ENCODE assay signal across 1 cellular context in the genomic region with DNA sequence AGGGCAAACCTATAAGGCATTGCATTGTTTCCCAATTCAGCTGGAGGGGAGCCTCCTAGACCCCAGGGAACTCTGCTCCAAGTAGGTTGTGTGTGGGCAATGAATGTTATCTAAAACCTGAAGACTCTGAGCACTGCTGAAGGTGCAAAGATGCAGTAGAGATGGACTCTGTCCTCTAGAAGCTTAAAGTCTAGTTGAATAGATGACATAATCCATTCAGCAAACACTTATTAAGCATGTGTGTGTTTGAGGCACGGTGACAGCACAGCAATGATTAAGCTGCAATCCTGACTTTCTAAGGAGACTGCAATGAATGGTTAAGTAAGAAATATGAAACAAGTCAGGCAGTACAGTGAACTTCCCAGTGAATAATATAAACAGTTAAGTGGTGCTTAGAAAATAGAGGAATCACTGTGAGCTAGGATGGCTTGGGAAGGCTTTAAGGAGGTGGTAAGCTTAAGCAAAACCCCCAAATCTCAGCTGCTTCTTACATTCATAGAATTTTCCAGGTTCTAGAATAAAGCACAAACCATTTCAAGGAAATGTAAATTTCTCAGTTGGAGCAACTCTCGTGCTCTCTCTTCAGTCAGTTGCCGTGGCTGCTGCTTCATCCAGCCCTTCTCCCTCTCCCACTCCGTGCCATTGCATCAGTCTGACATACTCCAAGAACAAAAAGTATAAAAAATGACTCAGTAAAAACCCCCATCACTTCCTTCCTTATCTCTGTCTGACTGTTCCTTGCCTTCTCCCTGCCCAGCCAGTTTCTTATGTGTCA.
TF ChIP-seq lines count a peak whose summit lies in the region.

No MANE protein-coding gene starts in this region.

TF ChIP-seq in K562, 482 proteins besides CTCF, POLR2A, EP300 and RAD21 (continued from another document and continues in another):
- TF ChIP-seq, protein P1, sequence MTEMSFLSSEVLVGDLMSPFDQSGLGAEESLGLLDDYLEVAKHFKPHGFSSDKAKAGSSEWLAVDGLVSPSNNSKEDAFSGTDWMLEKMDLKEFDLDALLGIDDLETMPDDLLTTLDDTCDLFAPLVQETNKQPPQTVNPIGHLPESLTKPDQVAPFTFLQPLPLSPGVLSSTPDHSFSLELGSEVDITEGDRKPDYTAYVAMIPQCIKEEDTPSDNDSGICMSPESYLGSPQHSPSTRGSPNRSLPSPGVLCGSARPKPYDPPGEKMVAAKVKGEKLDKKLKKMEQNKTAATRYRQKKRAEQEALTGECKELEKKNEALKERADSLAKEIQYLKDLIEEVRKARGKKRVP (CRISPR knock-in tag; IDR thresholded peaks at IDR 0.05): peak; percentile 87
- TF ChIP-seq ZBTB17 (CRISPR knock-in tag; IDR thresholded peaks at IDR 0.05) (peak; percentile 25; the same call in 1 of the 2 replicates), ELF4 (CRISPR knock-in tag; IDR thresholded peaks at IDR 0.05) (0 out of 2 replicates have a peak, but pooled peaks have one; percentile 53), ZNF24 (IDR thresholded peaks at IDR 0.05) (0 out of 2 replicates have a peak, but pooled peaks have one; percentile 45), ZNF280A (IDR thresholded peaks at IDR 0.05; ENCODE audit: low read depth, partially characterized antibody) (no peak), ZBTB40 (IDR thresholded peaks at IDR 0.05) (peak; percentile 35; the same call in 1 of the 2 replicates), ZBTB40 (CRISPR knock-in tag; IDR thresholded peaks at IDR 0.05) (no peak), JUN (IDR thresholded peaks at IDR 0.05; ENCODE audit: borderline replicate concordance, low read depth, low read length) (peak; percentile 71), JUN (CRISPR knock-in tag; IDR thresholded peaks at IDR 0.05; ENCODE audit: borderline replicate concordance) (no peak), TAL1 (IDR thresholded peaks at IDR 0.05) (peak; percentile 18; the same call in 1 of the 2 replicates), SMARCA5 (IDR thresholded peaks at IDR 0.05) (no peak), ELF2 (CRISPR knock-in tag; IDR thresholded peaks at IDR 0.05) (0 out of 2 replicates have a peak, but pooled peaks have one; percentile 36), TEAD4 (IDR thresholded peaks at IDR 0.05; ENCODE audit: low read length) (peak; percentile 36; the same call in 1 of the 2 replicates), TEAD4 (CRISPR knock-in tag; IDR thresholded peaks at IDR 0.05; ENCODE audit: borderline replicate concordance) (no peak), MAFK (IDR thresholded peaks at IDR 0.05; ENCODE audit: low read length) (peak; percentile 71; the same call in 1 of the 2 replicates), BRD9 (IDR thresholded peaks at IDR 0.05; ENCODE audit: low read depth, partially characterized antibody) (peak; percentile 69)
- TF ChIP-seq, protein P2, sequence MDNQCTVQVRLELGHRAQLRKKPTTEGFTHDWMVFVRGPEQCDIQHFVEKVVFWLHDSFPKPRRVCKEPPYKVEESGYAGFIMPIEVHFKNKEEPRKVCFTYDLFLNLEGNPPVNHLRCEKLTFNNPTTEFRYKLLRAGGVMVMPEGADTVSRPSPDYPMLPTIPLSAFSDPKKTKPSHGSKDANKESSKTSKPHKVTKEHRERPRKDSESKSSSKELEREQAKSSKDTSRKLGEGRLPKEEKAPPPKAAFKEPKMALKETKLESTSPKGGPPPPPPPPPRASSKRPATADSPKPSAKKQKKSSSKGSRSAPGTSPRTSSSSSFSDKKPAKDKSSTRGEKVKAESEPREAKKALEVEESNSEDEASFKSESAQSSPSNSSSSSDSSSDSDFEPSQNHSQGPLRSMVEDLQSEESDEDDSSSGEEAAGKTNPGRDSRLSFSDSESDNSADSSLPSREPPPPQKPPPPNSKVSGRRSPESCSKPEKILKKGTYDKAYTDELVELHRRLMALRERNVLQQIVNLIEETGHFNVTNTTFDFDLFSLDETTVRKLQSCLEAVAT (IDR thresholded peaks at IDR 0.05): 0 out of 4 replicates have a peak, but pooled peaks of 1 of the 2 experiments have one; percentile 53
- TF ChIP-seq, protein P3, sequence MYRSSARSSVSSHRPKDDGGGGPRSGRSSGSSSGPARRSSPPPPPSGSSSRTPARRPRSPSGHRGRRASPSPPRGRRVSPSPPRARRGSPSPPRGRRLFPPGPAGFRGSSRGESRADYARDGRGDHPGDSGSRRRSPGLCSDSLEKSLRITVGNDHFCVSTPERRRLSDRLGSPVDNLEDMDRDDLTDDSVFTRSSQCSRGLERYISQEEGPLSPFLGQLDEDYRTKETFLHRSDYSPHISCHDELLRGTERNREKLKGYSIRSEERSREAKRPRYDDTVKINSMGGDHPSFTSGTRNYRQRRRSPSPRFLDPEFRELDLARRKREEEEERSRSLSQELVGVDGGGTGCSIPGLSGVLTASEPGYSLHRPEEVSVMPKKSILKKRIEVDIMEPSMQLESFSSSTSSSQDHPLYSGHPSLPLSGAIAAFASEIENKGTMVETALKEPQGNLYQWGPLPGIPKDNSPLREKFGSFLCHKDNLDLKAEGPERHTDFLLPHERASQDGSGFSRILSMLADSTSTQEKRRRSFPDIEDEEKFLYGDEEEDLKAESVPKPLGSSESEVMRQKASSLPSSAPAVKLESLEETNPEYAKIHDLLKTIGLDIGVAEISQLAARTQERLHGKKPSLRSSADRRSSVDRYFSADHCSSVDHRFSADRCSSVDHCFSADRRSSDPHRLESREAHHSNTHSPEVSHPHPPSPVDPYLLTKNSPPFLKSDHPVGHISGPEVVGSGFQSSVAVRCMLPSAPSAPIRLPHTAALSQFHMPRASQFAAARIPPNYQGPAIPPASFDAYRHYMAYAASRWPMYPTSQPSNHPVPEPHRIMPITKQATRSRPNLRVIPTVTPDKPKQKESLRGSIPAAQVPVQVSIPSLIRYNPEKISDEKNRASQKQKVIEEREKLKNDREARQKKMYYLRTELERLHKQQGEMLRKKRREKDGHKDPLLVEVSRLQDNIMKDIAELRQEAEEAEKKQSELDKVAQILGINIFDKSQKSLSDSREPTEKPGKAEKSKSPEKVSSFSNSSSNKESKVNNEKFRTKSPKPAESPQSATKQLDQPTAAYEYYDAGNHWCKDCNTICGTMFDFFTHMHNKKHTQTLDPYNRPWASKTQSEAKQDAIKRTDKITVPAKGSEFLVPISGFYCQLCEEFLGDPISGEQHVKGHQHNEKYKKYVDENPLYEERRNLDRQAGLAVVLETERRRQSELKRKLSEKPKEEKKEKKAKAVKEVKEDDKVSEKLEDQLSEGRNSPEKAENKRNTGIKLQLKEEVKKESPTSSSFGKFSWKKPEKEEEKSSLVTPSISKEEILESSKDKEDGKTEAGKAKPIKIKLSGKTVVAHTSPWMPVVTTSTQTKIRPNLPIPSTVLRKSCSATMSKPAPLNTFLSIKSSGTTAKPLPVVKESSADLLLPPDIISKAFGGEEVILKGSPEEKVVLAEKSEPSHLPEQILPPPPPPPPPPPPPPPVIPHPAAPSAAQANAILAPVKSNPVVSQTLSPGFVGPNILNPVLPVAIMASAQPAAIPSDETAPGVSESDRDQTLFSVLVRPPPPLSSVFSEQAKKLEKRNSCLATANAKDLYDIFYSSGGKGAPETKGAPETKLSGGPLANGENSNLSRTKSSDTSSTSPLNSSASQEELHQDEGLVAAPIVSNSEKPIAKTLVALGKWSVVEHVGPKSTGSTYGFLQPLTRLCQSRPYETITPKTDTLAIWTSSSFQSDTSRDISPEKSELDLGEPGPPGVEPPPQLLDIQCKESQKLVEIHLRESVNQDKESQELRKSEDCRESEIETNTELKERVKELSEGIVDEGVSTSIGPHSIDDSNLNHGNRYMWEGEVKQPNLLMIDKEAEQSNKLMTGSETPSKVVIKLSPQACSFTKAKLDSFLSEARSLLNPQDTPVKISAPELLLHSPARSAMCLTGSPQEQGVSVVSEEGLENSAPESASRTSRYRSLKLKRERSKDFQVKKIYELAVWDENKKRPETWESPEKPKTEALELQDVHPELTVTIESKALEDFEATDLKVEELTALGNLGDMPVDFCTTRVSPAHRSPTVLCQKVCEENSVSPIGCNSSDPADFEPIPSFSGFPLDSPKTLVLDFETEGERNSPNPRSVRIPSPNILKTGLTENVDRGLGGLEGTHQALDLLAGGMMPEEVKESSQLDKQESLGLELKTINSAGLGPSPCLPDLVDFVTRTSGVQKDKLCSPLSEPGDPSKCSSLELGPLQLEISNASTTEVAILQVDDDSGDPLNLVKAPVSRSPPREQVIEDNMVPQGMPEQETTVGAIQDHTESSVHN (IDR thresholded peaks at IDR 0.05; ENCODE audit: borderline replicate concordance in 1 of 2, low read depth in 1 of 2): peak in 1 of 2 experiments; percentile 72; a peak in 1 of 4 replicates
- TF ChIP-seq, protein P4, sequence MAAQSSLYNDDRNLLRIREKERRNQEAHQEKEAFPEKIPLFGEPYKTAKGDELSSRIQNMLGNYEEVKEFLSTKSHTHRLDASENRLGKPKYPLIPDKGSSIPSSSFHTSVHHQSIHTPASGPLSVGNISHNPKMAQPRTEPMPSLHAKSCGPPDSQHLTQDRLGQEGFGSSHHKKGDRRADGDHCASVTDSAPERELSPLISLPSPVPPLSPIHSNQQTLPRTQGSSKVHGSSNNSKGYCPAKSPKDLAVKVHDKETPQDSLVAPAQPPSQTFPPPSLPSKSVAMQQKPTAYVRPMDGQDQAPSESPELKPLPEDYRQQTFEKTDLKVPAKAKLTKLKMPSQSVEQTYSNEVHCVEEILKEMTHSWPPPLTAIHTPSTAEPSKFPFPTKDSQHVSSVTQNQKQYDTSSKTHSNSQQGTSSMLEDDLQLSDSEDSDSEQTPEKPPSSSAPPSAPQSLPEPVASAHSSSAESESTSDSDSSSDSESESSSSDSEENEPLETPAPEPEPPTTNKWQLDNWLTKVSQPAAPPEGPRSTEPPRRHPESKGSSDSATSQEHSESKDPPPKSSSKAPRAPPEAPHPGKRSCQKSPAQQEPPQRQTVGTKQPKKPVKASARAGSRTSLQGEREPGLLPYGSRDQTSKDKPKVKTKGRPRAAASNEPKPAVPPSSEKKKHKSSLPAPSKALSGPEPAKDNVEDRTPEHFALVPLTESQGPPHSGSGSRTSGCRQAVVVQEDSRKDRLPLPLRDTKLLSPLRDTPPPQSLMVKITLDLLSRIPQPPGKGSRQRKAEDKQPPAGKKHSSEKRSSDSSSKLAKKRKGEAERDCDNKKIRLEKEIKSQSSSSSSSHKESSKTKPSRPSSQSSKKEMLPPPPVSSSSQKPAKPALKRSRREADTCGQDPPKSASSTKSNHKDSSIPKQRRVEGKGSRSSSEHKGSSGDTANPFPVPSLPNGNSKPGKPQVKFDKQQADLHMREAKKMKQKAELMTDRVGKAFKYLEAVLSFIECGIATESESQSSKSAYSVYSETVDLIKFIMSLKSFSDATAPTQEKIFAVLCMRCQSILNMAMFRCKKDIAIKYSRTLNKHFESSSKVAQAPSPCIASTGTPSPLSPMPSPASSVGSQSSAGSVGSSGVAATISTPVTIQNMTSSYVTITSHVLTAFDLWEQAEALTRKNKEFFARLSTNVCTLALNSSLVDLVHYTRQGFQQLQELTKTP (IDR thresholded peaks at IDR 0.05; ENCODE audit: low read depth in 1 of 2, partially characterized antibody in 2 of 2): peak in 1 of 2 experiments; percentile 77
